In genomic region chr22:41578114-41578513, GRCh38 we compare ENCODE assay signal across 18 cellular contexts. TPM values are rescaled to one million over a fixed set of nuclear protein-coding genes. Genes with fewer than 3 reads are reported as not detected.
DNase-seq lines count a peak whose midpoint lies in the region; ATAC-seq, FAIRE-seq and TF ChIP-seq lines count a peak whose summit lies in the region.
"Had no signal": no experiment of that assay in that cellular context is flagged by ENCODE, and none has a peak within 500 bp of the region (broad histone marks: within the 10 kb centered on the region; RNA-seq: fewer than 3 reads in every experiment).

No MANE protein-coding gene starts in this region.

- POLR2A ChIA-PET in Caco-2 (lab: Charles Lee): no interaction called here
- POLR2A ChIA-PET in H1 (lab: Charles Lee; ENCODE audit: partially characterized antibody): interaction anchor here (0.5 to 4.6 kb wide), 7 partner anchors 11 to 255 kb away, joined by 3 to 42 read pairs (median 3); partner anchors contain the start of genes PMM1 and SREBF2

- no peaks in the 10 kb centered on the region for H3K4me1 Mint-ChIP-seq in Caco-2 (ENCODE audit: low read depth, unreplicated experiment)
- H3K4me1 Mint-ChIP-seq in HFFc6 (ENCODE audit: low read depth): no peaks in the 10 kb centered on the region

- H3K9ac ChIP-seq in H1 (replicated peaks in 1 of 4; ENCODE audit: extremely low read depth in 1 of 4, low read depth in 3 of 4, low read length in 3 of 4): no peak overlapping the region; a peak in 1 of 7 replicates

- no peaks in the 10 kb centered on the region for H3K9me3 ChIP-seq in Caco-2
- no peaks in the 10 kb centered on the region for H3K9me3 ChIP-seq in H1 (ENCODE audit: insufficient read depth in 2 of 2, low read depth in 1 of 2, low read length in 1 of 2)
- no peaks in the 10 kb centered on the region for H3K9me3 ChIP-seq in aorta (ENCODE audit: control insufficient read depth, low read length)
- H3K9me3 ChIP-seq: BE2C, MG63, Peyer's patch had no signal

- peak overlapping the region; percentile 35 for H3K27ac Mint-ChIP-seq in Caco-2 (ENCODE audit: unreplicated experiment)
- H3K27ac Mint-ChIP-seq in HFFc6: peak overlapping the region; percentile 11; the same call in 1 of the 2 replicates
- peak overlapping the region in 1 of 2 donors; percentile 31 for H3K27ac Mint-ChIP-seq in activated naive CD4-positive, alpha-beta T cell treated with anti-CD3 and anti-CD28 coated beads, Interleukin-2, amount 50 U/mL, for 72 hours

- no peak overlapping the region for H2AK5ac ChIP-seq in H1 (ENCODE audit: low read depth, low read length)

- no peak overlapping the region for H4K5ac ChIP-seq in H1 (ENCODE audit: insufficient read length, low read depth, low read length)

- H3K27me3 Mint-ChIP-seq in Caco-2 (ENCODE audit: insufficient read depth, unreplicated experiment) (no peaks in the 10 kb centered on the region), HFFc6 (ENCODE audit: insufficient read depth) (peaks cover 4% of the 10 kb centered on the region; the same call in 1 of the 2 replicates)

- H3K27ac ChIP-seq in H1 (ENCODE audit: low read depth, low read length): no peak overlapping the region
- H3K27ac ChIP-seq in aorta (ENCODE audit: low read depth in 1 of 2, low read length in 2 of 2): no peak overlapping the region
- H3K27ac ChIP-seq: Peyer's patch had no signal

- H2AFZ ChIP-seq in H1 (ENCODE audit: low read length): no peak overlapping the region

- H4K91ac ChIP-seq in H1 (replicated peaks; ENCODE audit: insufficient read length, low read length): no peak overlapping the region

- no peaks in the 10 kb centered on the region for H3K79me2 ChIP-seq in H1 (ENCODE audit: control insufficient read depth in 1 of 2, insufficient read depth in 2 of 2, low read length in 2 of 2)

- no peak overlapping the region for H3K23ac ChIP-seq in H1 (ENCODE audit: insufficient read length)

- CTCF ChIA-PET in Caco-2 (lab: Charles Lee): interaction anchor here (0.6 to 2.3 kb wide), 3 partner anchors 19 to 93 kb away, joined by 3 to 11 read pairs (median 4); no protein-coding TSS in a partner anchor
- CTCF ChIA-PET in H1 (lab: Charles Lee; ENCODE audit: partially characterized antibody): interaction anchor here (0.5 to 8.6 kb wide), 12 partner anchors 13 to 588 kb away, joined by 3 to 169 read pairs (median 16); partner anchors contain the start of genes CSDC2 and PMM1

- no peaks in the 10 kb centered on the region for H3K9me3 Mint-ChIP-seq in Caco-2 (ENCODE audit: unreplicated experiment)
- H3K9me3 Mint-ChIP-seq in HFFc6: no peaks in the 10 kb centered on the region
- no peaks in the 10 kb centered on the region for H3K9me3 Mint-ChIP-seq in activated naive CD4-positive, alpha-beta T cell treated with anti-CD3 and anti-CD28 coated beads, Interleukin-2, amount 50 U/mL, for 72 hours

- no peak overlapping the region for H3K56ac ChIP-seq in H1 (replicated peaks; ENCODE audit: insufficient read length, low read depth, low read length)

- TF ChIP-seq CTCF in Caco-2 (IDR thresholded peaks at IDR 0.05; ENCODE audit: insufficient read depth in 1 of 2, low read depth in 1 of 2, low read length in 1 of 2, severe bottlenecking in 1 of 2, unreplicated experiment in 1 of 2): no peak
- TF ChIP-seq CTCF in HFFc6 (IDR thresholded peaks at IDR 0.05): no peak
- TF ChIP-seq CTCF in H1 (IDR thresholded peaks at IDR 0.05; ENCODE audit: control extremely low read depth in 1 of 3, insufficient read depth in 1 of 3, low read depth in 1 of 3, low read length in 3 of 3): no peak

- no peak overlapping the region for H2BK5ac ChIP-seq in H1 (ENCODE audit: low read depth, low read length)

- no peak overlapping the region for H3K18ac ChIP-seq in H1 (ENCODE audit: extremely low read depth, low read length)

- intact Hi-C loops in Caco-2 (cut with micrococcal nuclease; ENCODE audit: unreplicated experiment) (no loop called here), aorta (cut with DNase I) (no loop called here)

- WGBS in H1 (ENCODE audit: extremely low coverage in 1 of 2, insufficient coverage in 1 of 2, insufficient read length in 1 of 2, insufficient replicate concordance in 2 of 2, low coverage in 1 of 2, low lambda C conversion rate in 2 of 2, missing lambda C conversion rate in 1 of 2), 2 experiments: 81% methylated on average over 8 of the region's 8 CpGs; no CpG with 5 or more reads in 1 of the 2 experiments
- 70 to 71% methylated on average over 8 of the region's 8 CpGs for WGBS in aorta, 2 donors

- no peaks in the 10 kb centered on the region; the same call in 1 of the 2 replicates for H3K79me1 ChIP-seq in H1 (ENCODE audit: low read depth, low read length)

- H3K4me1 ChIP-seq in Caco-2: no peaks in the 10 kb centered on the region
- no peaks in the 10 kb centered on the region; a peak in 2 of 7 replicates for H3K4me1 ChIP-seq in H1 (replicated peaks in 1 of 4; ENCODE audit: control insufficient read depth in 3 of 4, insufficient read depth in 4 of 4, low read length in 3 of 4)
- no peaks in the 10 kb centered on the region for H3K4me1 ChIP-seq in aorta (ENCODE audit: control insufficient read depth in 1 of 2, insufficient read depth in 2 of 2, low read length in 2 of 2)
- H3K4me1 ChIP-seq: BE2C, Peyer's patch had no signal

- no peak overlapping the region for H3K4me2 ChIP-seq in H1 (ENCODE audit: insufficient read depth in 1 of 2, low read depth in 2 of 2, low read length in 2 of 2)

- TF ChIP-seq POLR2A in H1 (IDR thresholded peaks at IDR 0.05; ENCODE audit: control extremely low read depth in 1 of 2, low read depth in 2 of 2, low read length in 2 of 2): no peak

- H2BK12ac ChIP-seq in H1 (ENCODE audit: low read depth, low read length): no peak overlapping the region

- H3K4me3 ChIP-seq in Caco-2 (ENCODE audit: low read depth, low read length): no peak overlapping the region
- no peak overlapping the region for H3K4me3 ChIP-seq in H1 (ENCODE audit: extremely low read depth in 1 of 4, insufficient read depth in 2 of 4, low read depth in 3 of 4, low read length in 4 of 4)
- no peak overlapping the region for H3K4me3 ChIP-seq in aorta (ENCODE audit: low read length in 2 of 2)
- H3K4me3 ChIP-seq: MG63, Peyer's patch had no signal

- H3K36me3 ChIP-seq in Caco-2 (ENCODE audit: control insufficient read depth, insufficient read depth, low read length) (no peaks in the 10 kb centered on the region; the same call in none of the 2 replicates), H1 (ENCODE audit: control insufficient read depth in 2 of 4, insufficient read depth in 4 of 4, low read length in 3 of 4) (no peaks in the 10 kb centered on the region), aorta (ENCODE audit: control insufficient read depth in 1 of 2, insufficient read depth in 2 of 2, low read length in 1 of 2) (no peaks in the 10 kb centered on the region)

- H3K36me3 Mint-ChIP-seq in Caco-2 (ENCODE audit: insufficient read depth, unreplicated experiment) (no peaks in the 10 kb centered on the region), HFFc6 (ENCODE audit: low read depth) (peaks cover 29% of the 10 kb centered on the region)
- no peaks in the 10 kb centered on the region for H3K36me3 Mint-ChIP-seq in activated naive CD4-positive, alpha-beta T cell treated with anti-CD3 and anti-CD28 coated beads, Interleukin-2, amount 50 U/mL, for 72 hours

- H3K14ac ChIP-seq in H1 (ENCODE audit: insufficient read length): no peak overlapping the region

- TF ChIP-seq RAD21 in H1 (IDR thresholded peaks at IDR 0.05 in 1 of 2, conservative IDR thresholded peaks at IDR 0.05 in 1 of 2; ENCODE audit: low read depth in 2 of 2, low read length in 2 of 2): no peak

- H4K20me1 ChIP-seq in H1 (replicated peaks in 1 of 2; ENCODE audit: control insufficient read depth in 1 of 2, insufficient read depth in 2 of 2, low read length in 2 of 2): peaks cover 0 to 7% of the 10 kb centered on the region in 2 experiments

- peak overlapping the region; percentile 68; the same call in 1 of the 2 replicates for H4K8ac ChIP-seq in H1 (ENCODE audit: extremely low read depth, insufficient read depth, low read length)

- no peak for TF ChIP-seq EP300 in H1 (IDR thresholded peaks at IDR 0.05; ENCODE audit: borderline replicate concordance in 1 of 2, low read depth in 2 of 2, low read length in 2 of 2)

- no peak overlapping the region for H3K4me3 Mint-ChIP-seq in Caco-2 (ENCODE audit: unreplicated experiment)
- H3K4me3 Mint-ChIP-seq in HFFc6: no peak overlapping the region

- H3K4ac ChIP-seq in H1 (replicated peaks; ENCODE audit: insufficient read length, low read depth, low read length): no peak overlapping the region

- no peak for FAIRE-seq in H1 (lab: Jason Lieb, UNC)

- H2BK120ac ChIP-seq in H1 (replicated peaks; ENCODE audit: low read depth, low read length): no peak overlapping the region

- no TSS peak for BruUV-seq in Caco-2 (replicated peaks; lab: Mats Ljungman, UMichigan)

- DNase-seq in Caco-2: no peak
- no peak for DNase-seq in HFFc6
- no peak for DNase-seq in H1 (ENCODE audit: low read depth in 1 of 2, low spot score in 2 of 2)
- no peak for DNase-seq in activated naive CD4-positive, alpha-beta T cell treated with anti-CD3 and anti-CD28 coated beads, Interleukin-2, amount 50 U/mL, for 72 hours (ENCODE audit: low spot score in 2 of 2)
- no peak for DNase-seq in aorta
- DNase-seq: BE2C, EL, GF-D8, GOT3, MG63, NCI-H1417, NCI-H1694 treated with DMSO at 0.1 percent for 48 hours, NCI-H2081 treated with DMSO at 0.1 percent for 48 hours, NCI-H2171 treated with DMSO at 0.1 percent for 48 hours, NCI-H524 treated with DMSO at 0.1 percent for 48 hours, Peyer's patch had no signal

- no peaks in the 10 kb centered on the region for H3K23me2 ChIP-seq in H1 (ENCODE audit: low read depth, low read length)

- H3K27me3 ChIP-seq in Caco-2 (replicated peaks; ENCODE audit: control insufficient read depth, insufficient read depth, low read length): no peaks in the 10 kb centered on the region
- no peaks in the 10 kb centered on the region for H3K27me3 ChIP-seq in H1 (replicated peaks in 1 of 4; ENCODE audit: control insufficient read depth in 3 of 4, extremely low read depth in 1 of 4, insufficient read depth in 3 of 4, low read length in 3 of 4)
- H3K27me3 ChIP-seq in aorta (ENCODE audit: control insufficient read depth in 1 of 2, insufficient read depth in 2 of 2, low read length in 1 of 2): no peaks in the 10 kb centered on the region
- H3K27me3 ChIP-seq: BE2C, MG63, Peyer's patch had no signal

- no peak overlapping the region for H2BK15ac ChIP-seq in H1 (ENCODE audit: low read length)

- ATAC-seq in activated naive CD4-positive, alpha-beta T cell treated with anti-CD3 and anti-CD28 coated beads, Interleukin-2, amount 50 U/mL, for 72 hours: no peak
- no peak for ATAC-seq in aorta (ENCODE audit: low FRiP score)

- no peak overlapping the region for H2BK20ac ChIP-seq in H1 (ENCODE audit: low read length)

RNA-seq across cellular contexts. Expression of gene PMM1, which starts 11.5 kb away (rescaled TPM):
- total RNA-seq in Caco-2 (2022) (27.8 and 29.6 TPM in 2 replicates), aorta (10 to 100 TPM; 23.8 to 25.2 TPM)
- 10 to 100 TPM; 60.1 to 69.2 (median 64.8) TPM for total RNA-seq in HFFc6 (2021; fragmentation: NEBNext Ultra II Directional; extraction: Animal tissue kit (Norgen Biotek cat#: 25700))
- 10.8 and 11.3 TPM in 2 replicates for total RNA-seq in H1 (2021; fragmentation: NEBNext Ultra II Directional; extraction: Animal tissue kit (Norgen Biotek cat#: 25700))
- polyA plus RNA-seq in H1 (2011; rRNA removed) (20.0 and 27.3 TPM in 2 replicates), aorta (100 to 1,000 TPM in 1 of 2 donors, 10 to 100 TPM in 1; 43.6 to 101 TPM)
- 26.5 TPM for polyA plus RNA-seq in H1 (2011; cell fraction: cytosol; rRNA removed)
- polyA plus RNA-seq in H1 (2011; cell fraction: nucleus; rRNA removed): 26.4 TPM
- 13.1 to 20.0 TPM (median 18.0 TPM) in 4 replicates for polyA plus RNA-seq in H1 (2012, experiment 1 of 2)
- polyA plus RNA-seq in H1 (2012, experiment 2 of 2): 19.2 TPM
- polyA plus RNA-seq in H1 (2013, experiment 1 of 2): 9.3 TPM
- 8.9 TPM for polyA plus RNA-seq in H1 (2013, experiment 2 of 2)
- 6.1 and 10.0 TPM in 2 replicates for polyA minus RNA-seq in H1 (2011; rRNA and poly(A)+ RNA removed)
- polyA minus RNA-seq in H1 (2011; cell fraction: cytosol; rRNA and poly(A)+ RNA removed): 7.9 TPM
- polyA minus RNA-seq in H1 (2011; cell fraction: nucleus; rRNA and poly(A)+ RNA removed): 7.9 TPM
- total RNA-seq in activated naive CD4-positive, alpha-beta T cell treated with anti-CD3 and anti-CD28 coated beads, Interleukin-2, amount 50 U/mL, for 72 hours: 10 to 100 TPM; 43.4 to 49.9 TPM

RNA-seq across cellular contexts. Expression of gene CSDC2, which starts 17.3 kb away (rescaled TPM):
- 0.37 and 0.41 TPM in 2 replicates for total RNA-seq in Caco-2 (2022)
- total RNA-seq in HFFc6 (2021; fragmentation: NEBNext Ultra II Directional; extraction: Animal tissue kit (Norgen Biotek cat#: 25700)): 1 to 10 TPM; 3.4 to 7.9 (median 4.2) TPM
- total RNA-seq in H1 (2021; fragmentation: NEBNext Ultra II Directional; extraction: Animal tissue kit (Norgen Biotek cat#: 25700)): 2.3 and 2.6 TPM in 2 replicates
- 2.0 and 3.2 TPM in 2 replicates for polyA plus RNA-seq in H1 (2011; rRNA removed)
- polyA plus RNA-seq in H1 (2011; cell fraction: cytosol; rRNA removed): 2.0 TPM
- polyA plus RNA-seq in H1 (2011; cell fraction: nucleus; rRNA removed): 7.0 TPM
- polyA plus RNA-seq in H1 (2012, experiment 1 of 2): 0.91 to 2.2 TPM (median 2.0 TPM) in 4 replicates
- polyA plus RNA-seq in H1 (2012, experiment 2 of 2): 1.6 TPM
- 2.2 TPM for polyA plus RNA-seq in H1 (2013, experiment 1 of 2)
- polyA plus RNA-seq in H1 (2013, experiment 2 of 2): 1.9 TPM
- polyA minus RNA-seq in H1 (2011; rRNA and poly(A)+ RNA removed): 0.56 and 0.88 TPM in 2 replicates
- 0.66 TPM for polyA minus RNA-seq in H1 (2011; cell fraction: cytosol; rRNA and poly(A)+ RNA removed)
- 1.4 TPM for polyA minus RNA-seq in H1 (2011; cell fraction: nucleus; rRNA and poly(A)+ RNA removed)
- total RNA-seq in activated naive CD4-positive, alpha-beta T cell treated with anti-CD3 and anti-CD28 coated beads, Interleukin-2, amount 50 U/mL, for 72 hours: not detected
- 10 to 100 TPM; 28.2 to 76.9 TPM for total RNA-seq in aorta
- 100 to 1,000 TPM in 1 of 2 donors, 10 to 100 TPM in 1; 19.2 to 129 TPM for polyA plus RNA-seq in aorta
- total RNA-seq: OCI-LY7, SK-MEL-5 had no signal

RNA-seq across cellular contexts. Expression of gene POLR3H, which starts 33.8 kb away (rescaled TPM):
- total RNA-seq in Caco-2 (2022) (42.2 and 45.4 TPM in 2 replicates), aorta (10 to 100 TPM; 25.3 to 29.2 TPM)
- 10 to 100 TPM; 50.9 to 72.1 (median 56.0) TPM for total RNA-seq in HFFc6 (2021; fragmentation: NEBNext Ultra II Directional; extraction: Animal tissue kit (Norgen Biotek cat#: 25700))
- 34.5 and 39.2 TPM in 2 replicates for total RNA-seq in H1 (2021; fragmentation: NEBNext Ultra II Directional; extraction: Animal tissue kit (Norgen Biotek cat#: 25700))
- polyA plus RNA-seq in H1 (2011; rRNA removed) (29.7 and 34.0 TPM in 2 replicates), aorta (10 to 100 TPM in 1 of 2 donors, 1 to 10 TPM in 1; 9.4 to 21.0 TPM)
- 31.1 TPM for polyA plus RNA-seq in H1 (2011; cell fraction: cytosol; rRNA removed)
- 26.9 TPM for polyA plus RNA-seq in H1 (2011; cell fraction: nucleus; rRNA removed)
- 25.7 to 32.5 TPM (median 29.8 TPM) in 4 replicates for polyA plus RNA-seq in H1 (2012, experiment 1 of 2)
- 20.3 TPM for polyA plus RNA-seq in H1 (2012, experiment 2 of 2)
- 15.7 TPM for polyA plus RNA-seq in H1 (2013, experiment 1 of 2)
- 16.1 TPM for polyA plus RNA-seq in H1 (2013, experiment 2 of 2)
- 36.6 and 42.9 TPM in 2 replicates for polyA minus RNA-seq in H1 (2011; rRNA and poly(A)+ RNA removed)
- polyA minus RNA-seq in H1 (2011; cell fraction: cytosol; rRNA and poly(A)+ RNA removed): 14.5 TPM
- 24.5 TPM for polyA minus RNA-seq in H1 (2011; cell fraction: nucleus; rRNA and poly(A)+ RNA removed)
- 10 to 100 TPM; 11.2 to 32.7 TPM for total RNA-seq in activated naive CD4-positive, alpha-beta T cell treated with anti-CD3 and anti-CD28 coated beads, Interleukin-2, amount 50 U/mL, for 72 hours

RNA-seq across cellular contexts. Expression of gene DESI1, which starts 42.7 kb away (rescaled TPM):
- total RNA-seq in Caco-2 (2022): 38.2 and 38.9 TPM in 2 replicates
- 10 to 100 TPM; 41.4 to 53.3 (median 46.1) TPM for total RNA-seq in HFFc6 (2021; fragmentation: NEBNext Ultra II Directional; extraction: Animal tissue kit (Norgen Biotek cat#: 25700))
- 33.7 and 34.3 TPM in 2 replicates for total RNA-seq in H1 (2021; fragmentation: NEBNext Ultra II Directional; extraction: Animal tissue kit (Norgen Biotek cat#: 25700))
- 27.6 and 31.2 TPM in 2 replicates for polyA plus RNA-seq in H1 (2011; rRNA removed)
- polyA plus RNA-seq in H1 (2011; cell fraction: cytosol; rRNA removed): 26.4 TPM
- polyA plus RNA-seq in H1 (2011; cell fraction: nucleus; rRNA removed): 46.5 TPM
- 23.6 to 27.4 TPM (median 25.6 TPM) in 4 replicates for polyA plus RNA-seq in H1 (2012, experiment 1 of 2)
- polyA plus RNA-seq in H1 (2012, experiment 2 of 2): 32.8 TPM
- polyA plus RNA-seq in H1 (2013, experiment 1 of 2): 26.8 TPM
- polyA plus RNA-seq in H1 (2013, experiment 2 of 2): 26.7 TPM
- polyA minus RNA-seq in H1 (2011; rRNA and poly(A)+ RNA removed): 46.3 and 52.8 TPM in 2 replicates
- 19.9 TPM for polyA minus RNA-seq in H1 (2011; cell fraction: cytosol; rRNA and poly(A)+ RNA removed)
- polyA minus RNA-seq in H1 (2011; cell fraction: nucleus; rRNA and poly(A)+ RNA removed): 27.0 TPM
- 10 to 100 TPM; 18.3 to 44.8 TPM for total RNA-seq in activated naive CD4-positive, alpha-beta T cell treated with anti-CD3 and anti-CD28 coated beads, Interleukin-2, amount 50 U/mL, for 72 hours
- total RNA-seq in aorta: 10 to 100 TPM; 21.1 to 21.5 TPM
- polyA plus RNA-seq in aorta: 10 to 100 TPM in 1 of 2 donors, 1 to 10 TPM in 1; 6.4 to 11.9 TPM

RNA-seq across cellular contexts. Expression of gene XRCC6, which starts 43.0 kb away (rescaled TPM):
- total RNA-seq in Caco-2 (2022) (413 and 414 TPM in 2 replicates), aorta (100 to 1,000 TPM; 131 to 132 TPM)
- total RNA-seq in HFFc6 (2021; fragmentation: NEBNext Ultra II Directional; extraction: Animal tissue kit (Norgen Biotek cat#: 25700)): 100 to 1,000 TPM; 324 to 395 (median 373) TPM
- total RNA-seq in H1 (2021; fragmentation: NEBNext Ultra II Directional; extraction: Animal tissue kit (Norgen Biotek cat#: 25700)): 488 and 490 TPM in 2 replicates
- polyA plus RNA-seq in H1 (2011; rRNA removed) (150 and 157 TPM in 2 replicates), aorta (100 to 1,000 TPM in 1 of 2 donors, 10 to 100 TPM in 1; 93.7 to 124 TPM)
- 241 TPM for polyA plus RNA-seq in H1 (2011; cell fraction: cytosol; rRNA removed)
- polyA plus RNA-seq in H1 (2011; cell fraction: nucleus; rRNA removed): 150 TPM
- polyA plus RNA-seq in H1 (2012, experiment 1 of 2): 499 to 810 TPM (median 507 TPM) in 4 replicates
- 178 TPM for polyA plus RNA-seq in H1 (2012, experiment 2 of 2)
- polyA plus RNA-seq in H1 (2013, experiment 1 of 2): 330 TPM
- polyA plus RNA-seq in H1 (2013, experiment 2 of 2): 315 TPM
- polyA minus RNA-seq in H1 (2011; rRNA and poly(A)+ RNA removed): 161 and 200 TPM in 2 replicates
- 117 TPM for polyA minus RNA-seq in H1 (2011; cell fraction: cytosol; rRNA and poly(A)+ RNA removed)
- 55.9 TPM for polyA minus RNA-seq in H1 (2011; cell fraction: nucleus; rRNA and poly(A)+ RNA removed)
- total RNA-seq in activated naive CD4-positive, alpha-beta T cell treated with anti-CD3 and anti-CD28 coated beads, Interleukin-2, amount 50 U/mL, for 72 hours: 100 to 1,000 TPM; 283 to 423 TPM
